In the genomic region with DNA sequence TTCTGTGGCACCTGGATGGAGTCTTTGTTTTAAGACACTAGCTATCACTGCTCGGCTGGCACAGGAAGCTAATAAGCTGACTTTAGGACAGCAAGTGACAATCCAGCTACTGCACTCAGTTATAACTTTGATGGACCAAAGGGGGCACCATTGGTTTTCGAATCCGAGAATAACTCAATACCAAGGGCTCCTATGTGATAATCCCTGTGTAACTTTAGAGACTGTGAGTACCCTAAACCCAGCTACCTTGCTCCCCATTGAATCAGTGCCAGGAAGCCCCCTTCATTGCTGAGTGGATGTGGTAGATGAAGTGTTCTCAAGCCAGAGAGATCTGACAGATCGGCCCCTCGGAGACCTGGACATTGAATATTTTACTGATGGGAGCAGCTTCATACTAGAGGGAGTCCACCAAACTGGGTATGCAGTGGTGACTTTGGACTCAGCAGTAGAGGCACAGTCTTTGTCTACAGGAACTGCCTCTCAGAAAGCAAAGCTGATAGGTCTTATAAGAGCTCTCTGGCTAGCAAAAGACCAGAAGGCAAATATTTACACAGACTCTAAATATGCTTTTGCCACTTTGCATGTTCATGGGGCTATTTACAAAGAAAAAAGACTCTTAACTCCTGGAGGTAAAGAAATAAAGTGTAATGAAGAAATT, we compare ENCODE assay signal across 17 cellular contexts. TPM values are rescaled to one million over a fixed set of nuclear protein-coding genes. Genes with fewer than 3 reads are reported as not detected.
DNase-seq lines count a peak whose midpoint lies in the region; ATAC-seq and TF ChIP-seq lines count a peak whose summit lies in the region.
"Had no signal": no experiment of that assay in that cellular context is flagged by ENCODE, and none has a peak within 500 bp of the region (broad histone marks: within the 10 kb centered on the region; RNA-seq: fewer than 3 reads in every experiment).

No MANE protein-coding gene starts in this region.

- no peak overlapping the region for H3K4me3 Mint-ChIP-seq in progenitor cell of endocrine pancreas (ENCODE audit: low read depth)
- H3K4me3 Mint-ChIP-seq: stimulated activated naive CD8-positive, alpha-beta T cell treated with anti-CD3 and anti-CD28 coated beads, Interleukin-15, Interleukin-2, amounts not matched to agents 100 ng/mL and 50 ng/mL, for 24 hours had no signal

- no peaks in the 10 kb centered on the region for H3K27me3 ChIP-seq in MG63
- H3K27me3 ChIP-seq: ascending aorta, dorsolateral prefrontal cortex, uterus had no signal

- H3K9me3 ChIP-seq in mucosa of descending colon (no peaks in the 10 kb centered on the region), MG63 (no peaks in the 10 kb centered on the region)
- H3K9me3 ChIP-seq: ascending aorta, uterus had no signal

- intact Hi-C loops in mucosa of descending colon (cut with DNase I, micrococcal nuclease), result no loop called here

- no peaks in the 10 kb centered on the region for H3K36me3 ChIP-seq in mucosa of descending colon (ENCODE audit: low read depth)
- H3K36me3 ChIP-seq in MG63, result no peaks in the 10 kb centered on the region
- H3K36me3 ChIP-seq: ascending aorta, uterus had no signal

- H3K4me3 ChIP-seq in choroid plexus epithelial cell (ENCODE audit: low read depth, low read length) (no peak overlapping the region), mucosa of descending colon (no peak overlapping the region), MG63 (no peak overlapping the region)
- H3K4me3 ChIP-seq: ascending aorta, dorsolateral prefrontal cortex, skin epidermis, uterus had no signal

- TF ChIP-seq CTCF in GM10266 (IDR thresholded peaks at IDR 0.05; ENCODE audit: control insufficient read depth, insufficient read depth, low read depth, missing control alignments) (peak; percentile 6), choroid plexus epithelial cell (conservative IDR thresholded peaks at IDR 0.05; ENCODE audit: low read depth, low read length) (peak; percentile 44), mucosa of descending colon (IDR thresholded peaks at IDR 0.05) (no peak), progenitor cell of endocrine pancreas (IDR thresholded peaks at IDR 0.05; ENCODE audit: unreplicated experiment) (no peak)

- DNase-seq in GM10266 (ENCODE audit: extremely low spot score) (no peak), NCI-H146 (lab: John Stamatoyannopoulos, UW) (peak; percentile 46), choroid plexus epithelial cell (ENCODE audit: low read depth) (peak; percentile 50), mucosa of descending colon (no peak), progenitor cell of endocrine pancreas (ENCODE audit: low spot score, unreplicated experiment) (no peak), NCI-H2107 treated with DMSO at 0.1 percent for 48 hours (lab: John Stamatoyannopoulos, UW; ENCODE audit: unreplicated experiment) (no peak), MG63 (no peak)
- DNase-seq: activated CD4-positive, alpha-beta T cell treated with anti-CD3 and anti-CD28 coated beads, Interleukin-2, amount 50 U/mL, for 4 hours; dorsolateral prefrontal cortex; NCI-H1048; NCI-H774; uterus had no signal

- no peak overlapping the region for H3K27ac Mint-ChIP-seq in progenitor cell of endocrine pancreas
- H3K27ac Mint-ChIP-seq: stimulated activated naive CD8-positive, alpha-beta T cell treated with anti-CD3 and anti-CD28 coated beads, Interleukin-15, Interleukin-2, amounts not matched to agents 100 ng/mL and 50 ng/mL, for 24 hours had no signal

- peaks cover 9% of the 10 kb centered on the region for H3K4me1 ChIP-seq in mucosa of descending colon (ENCODE audit: low read depth)
- H3K4me1 ChIP-seq: ascending aorta, uterus had no signal

- peaks cover 29% of the 10 kb centered on the region for H3K4me1 Mint-ChIP-seq in progenitor cell of endocrine pancreas (ENCODE audit: low read depth)

- ATAC-seq in mucosa of descending colon, result peak; percentile 12
- ATAC-seq: Right ventricle myocardium inferior had no signal

- peaks cover 20% of the 10 kb centered on the region for H3K9me3 Mint-ChIP-seq in progenitor cell of endocrine pancreas (ENCODE audit: low read depth)
- H3K9me3 Mint-ChIP-seq: stimulated activated naive CD8-positive, alpha-beta T cell treated with anti-CD3 and anti-CD28 coated beads, Interleukin-15, Interleukin-2, amounts not matched to agents 100 ng/mL and 50 ng/mL, for 24 hours had no signal

- H3K36me3 Mint-ChIP-seq in progenitor cell of endocrine pancreas (ENCODE audit: insufficient read depth), result peaks cover 12% of the 10 kb centered on the region

- H3K27me3 Mint-ChIP-seq in progenitor cell of endocrine pancreas, result no peaks in the 10 kb centered on the region
- H3K27me3 Mint-ChIP-seq: stimulated activated naive CD8-positive, alpha-beta T cell treated with anti-CD3 and anti-CD28 coated beads, Interleukin-15, Interleukin-2, amounts not matched to agents 100 ng/mL and 50 ng/mL, for 24 hours had no signal

RNA-seq across cellular contexts. Expression of gene UGT2B7, which starts 35.5 kb away (rescaled TPM):
- total RNA-seq in mucosa of descending colon (1 to 10 TPM in 2 of 3 donors, under 1 TPM in 1; 0.73 to 6.0 (median 5.2) TPM), progenitor cell of endocrine pancreas (1.1 and 1.2 TPM in 2 replicates)
- total RNA-seq in MG63 (2014; rRNA removed; shearing (Covaris generic); ENCODE audit: low replicate concordance), result not detected in 2 replicates
- total RNA-seq: ascending aorta, dorsolateral prefrontal cortex, mesenteric fat pad, Right ventricle myocardium inferior had no signal

Comparison
In these comparisons a context has a peak if more than half of its experiments do, and no peak if none do; other contexts are left out.
1. DNase-seq: peak in NCI-H146 (single experiment) and choroid plexus epithelial cell (single experiment); none in GM10266 (single experiment), mucosa of descending colon (0 of 3), progenitor cell of endocrine pancreas (single experiment), NCI-H2107 treated with DMSO at 0.1 percent for 48 hours (single experiment) and MG63 (single experiment).
2. CTCF ChIP-seq: peak in GM10266 (single experiment) and choroid plexus epithelial cell (single experiment); none in mucosa of descending colon (single experiment) and progenitor cell of endocrine pancreas (single experiment).